ENCODE assay signal across 1 cellular context in the genomic region with DNA sequence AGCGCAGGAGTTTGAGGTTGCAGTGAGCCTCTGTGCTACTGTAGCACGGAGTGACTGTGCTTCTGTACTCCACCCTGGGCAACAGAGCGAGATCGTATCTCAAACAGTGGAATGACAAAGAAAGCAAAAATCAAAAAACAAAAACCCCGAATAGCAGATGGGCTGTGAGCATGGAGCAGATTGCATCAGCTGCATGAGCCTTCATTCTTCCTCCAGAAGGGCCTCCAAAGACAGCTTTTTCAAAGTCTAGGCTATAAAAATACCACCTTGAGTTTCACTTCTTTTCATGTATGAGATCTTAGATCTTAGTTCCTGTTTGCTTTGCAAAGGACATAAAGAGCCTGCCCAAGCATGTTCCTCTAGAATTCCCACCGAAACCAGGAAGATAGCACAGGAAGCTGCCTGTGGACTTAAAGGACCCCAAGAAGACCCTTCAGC.
A peak's percentile ranks its signal among the peaks of the same experiment; 100 is the strongest.
TF ChIP-seq lines count a peak whose summit lies in the region.

No MANE protein-coding gene starts in this region.

TF ChIP-seq in GM12878, 131 proteins besides CTCF, POLR2A, EP300 and RAD21 (continued from another document):
- TF ChIP-seq, protein P1, sequence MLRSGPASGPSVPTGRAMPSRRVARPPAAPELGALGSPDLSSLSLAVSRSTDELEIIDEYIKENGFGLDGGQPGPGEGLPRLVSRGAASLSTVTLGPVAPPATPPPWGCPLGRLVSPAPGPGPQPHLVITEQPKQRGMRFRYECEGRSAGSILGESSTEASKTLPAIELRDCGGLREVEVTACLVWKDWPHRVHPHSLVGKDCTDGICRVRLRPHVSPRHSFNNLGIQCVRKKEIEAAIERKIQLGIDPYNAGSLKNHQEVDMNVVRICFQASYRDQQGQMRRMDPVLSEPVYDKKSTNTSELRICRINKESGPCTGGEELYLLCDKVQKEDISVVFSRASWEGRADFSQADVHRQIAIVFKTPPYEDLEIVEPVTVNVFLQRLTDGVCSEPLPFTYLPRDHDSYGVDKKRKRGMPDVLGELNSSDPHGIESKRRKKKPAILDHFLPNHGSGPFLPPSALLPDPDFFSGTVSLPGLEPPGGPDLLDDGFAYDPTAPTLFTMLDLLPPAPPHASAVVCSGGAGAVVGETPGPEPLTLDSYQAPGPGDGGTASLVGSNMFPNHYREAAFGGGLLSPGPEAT (IDR thresholded peaks at IDR 0.05; ENCODE audit: low read depth), result peak; percentile 72
- peak; percentile 87 to 91 for TF ChIP-seq IKZF2 (IDR thresholded peaks at IDR 0.05)
- no peak for TF ChIP-seq PBX3 (IDR thresholded peaks at IDR 0.05; ENCODE audit: insufficient replicate concordance, low read depth, low read length)
- TF ChIP-seq, protein P2, sequence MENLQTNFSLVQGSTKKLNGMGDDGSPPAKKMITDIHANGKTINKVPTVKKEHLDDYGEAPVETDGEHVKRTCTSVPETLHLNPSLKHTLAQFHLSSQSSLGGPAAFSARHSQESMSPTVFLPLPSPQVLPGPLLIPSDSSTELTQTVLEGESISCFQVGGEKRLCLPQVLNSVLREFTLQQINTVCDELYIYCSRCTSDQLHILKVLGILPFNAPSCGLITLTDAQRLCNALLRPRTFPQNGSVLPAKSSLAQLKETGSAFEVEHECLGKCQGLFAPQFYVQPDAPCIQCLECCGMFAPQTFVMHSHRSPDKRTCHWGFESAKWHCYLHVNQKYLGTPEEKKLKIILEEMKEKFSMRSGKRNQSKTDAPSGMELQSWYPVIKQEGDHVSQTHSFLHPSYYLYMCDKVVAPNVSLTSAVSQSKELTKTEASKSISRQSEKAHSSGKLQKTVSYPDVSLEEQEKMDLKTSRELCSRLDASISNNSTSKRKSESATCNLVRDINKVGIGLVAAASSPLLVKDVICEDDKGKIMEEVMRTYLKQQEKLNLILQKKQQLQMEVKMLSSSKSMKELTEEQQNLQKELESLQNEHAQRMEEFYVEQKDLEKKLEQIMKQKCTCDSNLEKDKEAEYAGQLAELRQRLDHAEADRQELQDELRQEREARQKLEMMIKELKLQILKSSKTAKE (IDR thresholded peaks at IDR 0.05; ENCODE audit: low read depth, poor library complexity, severe bottlenecking), result no peak
- TF ChIP-seq CEBPB (IDR thresholded peaks at IDR 0.05; ENCODE audit: borderline replicate concordance in 1 of 2, low read depth in 2 of 2, low read length in 2 of 2), result no peak
- peak; percentile 88 for TF ChIP-seq IKZF1 (conservative IDR thresholded peaks at IDR 0.05)
- 0 out of 2 replicates have a peak, but pooled peaks have one; percentile 36 for TF ChIP-seq MEF2A (IDR thresholded peaks at IDR 0.05; ENCODE audit: insufficient read depth, low read depth, low read length)
- TF ChIP-seq MEF2B (IDR thresholded peaks at IDR 0.05; ENCODE audit: partially characterized antibody, poor library complexity, severe bottlenecking), result peak; percentile 10
- no peak for TF ChIP-seq TBL1XR1 (IDR thresholded peaks at IDR 0.05; ENCODE audit: low read depth, low read length)
- TF ChIP-seq CREM (IDR thresholded peaks at IDR 0.05; ENCODE audit: low read depth), result 0 out of 2 replicates have a peak, but pooled peaks have one; percentile 12
- TF ChIP-seq ATF7 (IDR thresholded peaks at IDR 0.05; ENCODE audit: low read depth), result peak; percentile 37; the same call in 1 of the 2 replicates
- no peak for TF ChIP-seq PAX5 (IDR thresholded peaks at IDR 0.05; ENCODE audit: borderline replicate concordance, low read depth, low read length)
- peak; percentile 79; the same call in 1 of the 2 replicates for TF ChIP-seq TCF7 (IDR thresholded peaks at IDR 0.05; ENCODE audit: borderline replicate concordance)
- peak in 1 of 2 experiments; percentile 40; a peak in 1 of 4 replicates for TF ChIP-seq ETV6 (conservative IDR thresholded peaks at IDR 0.05 in 1 of 2, IDR thresholded peaks at IDR 0.05 in 1 of 2; ENCODE audit: borderline replicate concordance in 1 of 2, low read depth in 1 of 2)
- TF ChIP-seq TARDBP (IDR thresholded peaks at IDR 0.05; ENCODE audit: borderline replicate concordance), result no peak
- no peak for TF ChIP-seq RELA (IDR thresholded peaks at IDR 0.05; ENCODE audit: borderline replicate concordance, partially characterized antibody)
- TF ChIP-seq MYC (IDR thresholded peaks at IDR 0.05; ENCODE audit: insufficient read depth, insufficient read length, insufficient replicate concordance, low read length, severe bottlenecking), result no peak
- TF ChIP-seq TCF12 (IDR thresholded peaks at IDR 0.05; ENCODE audit: low read depth, low read length), result 0 out of 2 replicates have a peak, but pooled peaks have one; percentile 55
- TF ChIP-seq CHD2 (IDR thresholded peaks at IDR 0.05; ENCODE audit: borderline replicate concordance, low read depth, low read length), result no peak
- TF ChIP-seq SREBF1 (IDR thresholded peaks at IDR 0.05; ENCODE audit: low read length), result no peak
- TF ChIP-seq SPI1 (IDR thresholded peaks at IDR 0.05; ENCODE audit: borderline replicate concordance, insufficient read depth, low read depth, low read length), result peak; percentile 70
- TF ChIP-seq ATF3 (IDR thresholded peaks at IDR 0.05; ENCODE audit: borderline replicate concordance, extremely low read depth, low read depth, low read length), result no peak
- TF ChIP-seq TCF3 (IDR thresholded peaks at IDR 0.05; ENCODE audit: borderline replicate concordance, insufficient read depth, low read depth, low read length), result no peak
- no peak; the same call in 1 of the 2 replicates for TF ChIP-seq JUNB (IDR thresholded peaks at IDR 0.05)
- TF ChIP-seq EED (IDR thresholded peaks at IDR 0.05; ENCODE audit: low read depth), result peak; percentile 88
- TF ChIP-seq, protein P3, sequence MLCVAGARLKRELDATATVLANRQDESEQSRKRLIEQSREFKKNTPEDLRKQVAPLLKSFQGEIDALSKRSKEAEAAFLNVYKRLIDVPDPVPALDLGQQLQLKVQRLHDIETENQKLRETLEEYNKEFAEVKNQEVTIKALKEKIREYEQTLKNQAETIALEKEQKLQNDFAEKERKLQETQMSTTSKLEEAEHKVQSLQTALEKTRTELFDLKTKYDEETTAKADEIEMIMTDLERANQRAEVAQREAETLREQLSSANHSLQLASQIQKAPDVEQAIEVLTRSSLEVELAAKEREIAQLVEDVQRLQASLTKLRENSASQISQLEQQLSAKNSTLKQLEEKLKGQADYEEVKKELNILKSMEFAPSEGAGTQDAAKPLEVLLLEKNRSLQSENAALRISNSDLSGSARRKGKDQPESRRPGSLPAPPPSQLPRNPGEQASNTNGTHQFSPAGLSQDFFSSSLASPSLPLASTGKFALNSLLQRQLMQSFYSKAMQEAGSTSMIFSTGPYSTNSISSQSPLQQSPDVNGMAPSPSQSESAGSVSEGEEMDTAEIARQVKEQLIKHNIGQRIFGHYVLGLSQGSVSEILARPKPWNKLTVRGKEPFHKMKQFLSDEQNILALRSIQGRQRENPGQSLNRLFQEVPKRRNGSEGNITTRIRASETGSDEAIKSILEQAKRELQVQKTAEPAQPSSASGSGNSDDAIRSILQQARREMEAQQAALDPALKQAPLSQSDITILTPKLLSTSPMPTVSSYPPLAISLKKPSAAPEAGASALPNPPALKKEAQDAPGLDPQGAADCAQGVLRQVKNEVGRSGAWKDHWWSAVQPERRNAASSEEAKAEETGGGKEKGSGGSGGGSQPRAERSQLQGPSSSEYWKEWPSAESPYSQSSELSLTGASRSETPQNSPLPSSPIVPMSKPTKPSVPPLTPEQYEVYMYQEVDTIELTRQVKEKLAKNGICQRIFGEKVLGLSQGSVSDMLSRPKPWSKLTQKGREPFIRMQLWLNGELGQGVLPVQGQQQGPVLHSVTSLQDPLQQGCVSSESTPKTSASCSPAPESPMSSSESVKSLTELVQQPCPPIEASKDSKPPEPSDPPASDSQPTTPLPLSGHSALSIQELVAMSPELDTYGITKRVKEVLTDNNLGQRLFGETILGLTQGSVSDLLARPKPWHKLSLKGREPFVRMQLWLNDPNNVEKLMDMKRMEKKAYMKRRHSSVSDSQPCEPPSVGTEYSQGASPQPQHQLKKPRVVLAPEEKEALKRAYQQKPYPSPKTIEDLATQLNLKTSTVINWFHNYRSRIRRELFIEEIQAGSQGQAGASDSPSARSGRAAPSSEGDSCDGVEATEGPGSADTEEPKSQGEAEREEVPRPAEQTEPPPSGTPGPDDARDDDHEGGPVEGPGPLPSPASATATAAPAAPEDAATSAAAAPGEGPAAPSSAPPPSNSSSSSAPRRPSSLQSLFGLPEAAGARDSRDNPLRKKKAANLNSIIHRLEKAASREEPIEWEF (IDR thresholded peaks at IDR 0.05; ENCODE audit: insufficient replicate concordance, low read depth, low read length), result no peak
- TF ChIP-seq TAF1 (IDR thresholded peaks at IDR 0.05; ENCODE audit: borderline replicate concordance, low read depth, low read length), result no peak
- TF ChIP-seq NFIC (IDR thresholded peaks at IDR 0.05; ENCODE audit: low read depth, low read length), result peak; percentile 63; the same call in 1 of the 2 replicates
TF ChIP-seq in GM12878: peak in this region for 16.
